In the genomic region with DNA sequence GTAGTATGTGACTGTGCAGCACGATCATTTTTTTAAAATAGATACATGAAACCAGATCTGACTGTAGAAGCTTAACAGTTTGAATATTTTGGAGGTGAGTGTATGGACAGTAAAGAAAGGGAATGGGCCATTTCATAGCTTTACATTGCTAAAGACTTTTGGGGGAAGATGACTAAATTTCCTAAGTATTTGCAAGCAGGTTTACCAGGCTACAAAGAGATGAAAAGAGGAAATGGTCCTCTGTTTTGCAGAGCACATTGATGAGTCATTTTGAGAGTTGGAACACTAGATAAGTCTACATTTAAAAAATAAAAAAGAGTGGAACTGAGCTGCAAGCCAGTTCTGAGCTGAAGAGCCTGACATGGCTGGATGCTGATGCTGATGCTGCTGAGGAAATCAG, we compare ENCODE assay signal across 10 cellular contexts.
A peak's percentile ranks its signal among the peaks of the same experiment; 100 is the strongest.
DNase-seq lines count a peak whose midpoint lies in the region; ATAC-seq, FAIRE-seq and TF ChIP-seq lines count a peak whose summit lies in the region.
"Had no signal": no experiment of that assay in that cellular context is flagged by ENCODE, and none has a peak within 500 bp of the region (broad histone marks: within the 10 kb centered on the region; RNA-seq: fewer than 3 reads in every experiment).

No MANE protein-coding gene starts in this region.

- H3K9me3 Mint-ChIP-seq in astrocyte (ENCODE audit: unreplicated experiment) = no peaks in the 10 kb centered on the region

- no peaks in the 10 kb centered on the region for H3K27me3 Mint-ChIP-seq in astrocyte (ENCODE audit: low read depth, unreplicated experiment)
- H3K27me3 Mint-ChIP-seq: progenitor cell of endocrine pancreas had no signal

- H3K79me2 ChIP-seq in astrocyte (ENCODE audit: insufficient read depth, low read length) = no peaks in the 10 kb centered on the region

- no peak for TF ChIP-seq POLR2A in IMR-90 (IDR thresholded peaks at IDR 0.05; ENCODE audit: low read depth, low read length)

- peak; percentile 86 for ATAC-seq in GM18868 (IDR thresholded peaks at IDR 0.05; ENCODE audit: unreplicated experiment)
- peak; percentile 95 for ATAC-seq in IMR-90 (ENCODE audit: low read depth)

- H3K9ac ChIP-seq in IMR-90 (ENCODE audit: low read depth, low read length) (no peak overlapping the region), astrocyte (ENCODE audit: low read length) (no peak overlapping the region)

- no peak overlapping the region; the same call in 1 of the 2 replicates for H2AK5ac ChIP-seq in IMR-90 (ENCODE audit: low read depth, low read length)

- no peak overlapping the region for H3K56ac ChIP-seq in IMR-90 (ENCODE audit: extremely low read depth, insufficient read depth, low read length)

- H3K27ac ChIP-seq in IMR-90 (ENCODE audit: insufficient read depth, low read length) = peak overlapping the region; percentile 45; the same call in 1 of the 2 replicates
- no peak overlapping the region for H3K27ac ChIP-seq in astrocyte (ENCODE audit: low read depth, low read length)

- peaks cover 9% of the 10 kb centered on the region for H3K4me1 Mint-ChIP-seq in astrocyte (ENCODE audit: low read depth, unreplicated experiment)

- H2BK5ac ChIP-seq in IMR-90 (ENCODE audit: low read depth, low read length, poor library complexity, severe bottlenecking) = peak overlapping the region; percentile 75

- peak overlapping the region; percentile 91 for H2BK120ac ChIP-seq in IMR-90 (ENCODE audit: low read depth, low read length)

- CTCF ChIA-PET in IMR-90 (lab: Yijun Ruan, JAX) = interaction anchor here (0.7 kb wide), 1 partner anchor 59 kb away, joined by 6 read pairs; no protein-coding TSS in a partner anchor

- FAIRE-seq in astrocyte (lab: Jason Lieb, UNC) = peak; percentile 9

- no peak overlapping the region for H3K27ac Mint-ChIP-seq in astrocyte (ENCODE audit: unreplicated experiment)
- H3K27ac Mint-ChIP-seq: progenitor cell of endocrine pancreas had no signal

- H3K79me1 ChIP-seq in IMR-90 (ENCODE audit: low read depth in 1 of 2, low read length in 2 of 2) = no peaks in the 10 kb centered on the region

- TF ChIP-seq CTCF in IMR-90 (conservative IDR thresholded peaks at IDR 0.05; ENCODE audit: low read depth, low read length) = no peak
- no peak for TF ChIP-seq CTCF in astrocyte (IDR thresholded peaks at IDR 0.05; ENCODE audit: insufficient read depth, low read depth, low read length)

- H3K27me3 ChIP-seq in IMR-90 (ENCODE audit: control insufficient read depth, insufficient read depth, low read length) = no peaks in the 10 kb centered on the region
- H3K27me3 ChIP-seq in astrocyte (ENCODE audit: insufficient read depth, low read length) = no peaks in the 10 kb centered on the region

- no peak overlapping the region for H3K18ac ChIP-seq in IMR-90 (ENCODE audit: low read depth, low read length)

- H4K91ac ChIP-seq in IMR-90 (ENCODE audit: insufficient read depth, low read depth, low read length) = no peak overlapping the region

- peak overlapping the region; percentile 89; the same call in 1 of the 2 replicates for H3K23ac ChIP-seq in IMR-90 (ENCODE audit: low read depth, low read length)

- H3K4ac ChIP-seq in IMR-90 (ENCODE audit: low read depth, low read length) = peak overlapping the region; percentile 73

- H3K14ac ChIP-seq in IMR-90 (replicated peaks; ENCODE audit: low read depth, low read length) = 0 out of 2 replicates have a peak overlapping the region, but pooled peaks have one; percentile 35

- H2BK15ac ChIP-seq in IMR-90 (ENCODE audit: low read depth, low read length) = no peak overlapping the region

- H3K9me1 ChIP-seq in IMR-90 (ENCODE audit: insufficient read depth, low read length) = no peaks in the 10 kb centered on the region; the same call in 1 of the 2 replicates

- dilution Hi-C loops in IMR-90 (cut with HindIII; ENCODE audit: low sequenced_read_pairs, unreplicated experiment) = no loop called here

- no peaks in the 10 kb centered on the region for H3K36me3 Mint-ChIP-seq in astrocyte (ENCODE audit: low read depth, unreplicated experiment)

- no peak overlapping the region for H4K5ac ChIP-seq in IMR-90 (ENCODE audit: low read depth, low read length)

- POLR2A ChIA-PET in IMR-90 (lab: Charles Lee; ENCODE audit: unreplicated experiment) = interaction anchor here (1.2 kb wide), 1 partner anchor 24 kb away, joined by 3 read pairs; no protein-coding TSS in a partner anchor

- no TSS peak for BruUV-seq in IMR-90 (replicated peaks; lab: Mats Ljungman, UMichigan)

- H4K20me1 ChIP-seq in IMR-90 (ENCODE audit: insufficient read depth, low read length) (no peaks in the 10 kb centered on the region), astrocyte (ENCODE audit: insufficient read depth, low read length) (no peaks in the 10 kb centered on the region)

- in situ Hi-C loops in IMR-90 (cut with MboI; ENCODE audit: low sequenced_read_pairs) = loop anchor here (25.0 kb wide), 1 partner anchor 1070 kb away; the partner anchor contains the start of gene DDX1

- H3K9me3 ChIP-seq in IMR-90 (ENCODE audit: control insufficient read depth, insufficient read depth, low read length) (no peaks in the 10 kb centered on the region), astrocyte (ENCODE audit: insufficient read depth, low read depth, low read length) (no peaks in the 10 kb centered on the region)

- no peak overlapping the region for H3K4me3 Mint-ChIP-seq in astrocyte (ENCODE audit: unreplicated experiment)

- H2AFZ ChIP-seq in IMR-90 (replicated peaks; ENCODE audit: low read length, poor library complexity) (no peak overlapping the region), astrocyte (ENCODE audit: low read depth, low read length) (no peak overlapping the region)

- no peak for TF ChIP-seq RAD21 in IMR-90 (IDR thresholded peaks at IDR 0.05; ENCODE audit: low read length)

- peak; percentile 99 for DNase-seq in IMR-90
- DNase-seq in astrocyte (ENCODE audit: low read depth) = peak; percentile 95
- peak; percentile 88 for DNase-seq in skeletal muscle cell (ENCODE audit: low read depth)
- no peak for DNase-seq in head of caudate nucleus
- no peak for DNase-seq in NCI-H82 (lab: John Stamatoyannopoulos, UW)
- no peak for DNase-seq in NCI-H82 treated with DMSO at 0.1 percent for 48 hours (lab: John Stamatoyannopoulos, UW; ENCODE audit: unreplicated experiment)
- no peak for DNase-seq in GDM1 (lab: John Stamatoyannopoulos, UW)
- DNase-seq: NCI-H226 had no signal

- intact Hi-C loops in IMR-90 (cut with micrococcal nuclease) = loop anchor here (10.0 kb wide), 1 partner anchor 1058 kb away; no protein-coding TSS in a partner anchor
- intact Hi-C loops in head of caudate nucleus (cut with DNase I) = no loop called here

- H2BK20ac ChIP-seq in IMR-90 (ENCODE audit: low read depth, low read length) = peak overlapping the region; percentile 93

- H2AK9ac ChIP-seq in IMR-90 (replicated peaks; ENCODE audit: low read depth, low read length, poor library complexity) = no peak overlapping the region

- H3K36me3 ChIP-seq in IMR-90 (ENCODE audit: control insufficient read depth, insufficient read depth, low read length) (no peaks in the 10 kb centered on the region), astrocyte (ENCODE audit: insufficient read depth, low read length) (no peaks in the 10 kb centered on the region)

- H4K8ac ChIP-seq in IMR-90 (ENCODE audit: low read depth in 2 of 2, low read length in 2 of 2) = 0 out of 4 replicates have a peak overlapping the region, but pooled peaks of 1 of the 2 experiments have one; percentile 44

- H3K4me1 ChIP-seq in IMR-90 (ENCODE audit: control insufficient read depth, insufficient read depth, low read length) (peaks cover 5% of the 10 kb centered on the region), astrocyte (ENCODE audit: insufficient read depth, low read length) (peaks cover 2% of the 10 kb centered on the region)

- H3K4me3 ChIP-seq in IMR-90 (ENCODE audit: insufficient read depth, low read depth, low read length) (no peak overlapping the region), astrocyte (ENCODE audit: insufficient read depth, low read depth, low read length) (no peak overlapping the region), skeletal muscle cell (ENCODE audit: low read depth, low read length) (no peak overlapping the region)

- no CpG with 5 or more reads among the region's 1 CpG for WGBS in IMR-90 (ENCODE audit: extremely low coverage in 2 of 2, insufficient read length in 1 of 2), 2 experiments

- no peak overlapping the region for H3K4me2 ChIP-seq in IMR-90 (ENCODE audit: low read depth, low read length)
- H3K4me2 ChIP-seq in astrocyte (ENCODE audit: low read length) = peak overlapping the region; percentile 25

TF ChIP-seq in IMR-90, 13 proteins besides CTCF, POLR2A, EP300 and RAD21:
- TF ChIP-seq CEBPB (IDR thresholded peaks at IDR 0.05; ENCODE audit: low read depth, low read length) (peak; percentile 88), USF2 (IDR thresholded peaks at IDR 0.05; ENCODE audit: low read depth, low read length) (no peak), MAZ (IDR thresholded peaks at IDR 0.05; ENCODE audit: borderline replicate concordance, low read depth, low read length) (no peak), RCOR1 (IDR thresholded peaks at IDR 0.05; ENCODE audit: insufficient replicate concordance, low read length) (peak; percentile 94), MAFK (IDR thresholded peaks at IDR 0.05; ENCODE audit: low read depth, low read length) (no peak), MXI1 (IDR thresholded peaks at IDR 0.05; ENCODE audit: borderline replicate concordance, low read depth, low read length) (no peak), RFX5 (IDR thresholded peaks at IDR 0.05; ENCODE audit: low read depth, low read length) (no peak), FOS (IDR thresholded peaks at IDR 0.05; ENCODE audit: low read depth, low read length) (peak; percentile 89)
- TF ChIP-seq, protein P1, sequence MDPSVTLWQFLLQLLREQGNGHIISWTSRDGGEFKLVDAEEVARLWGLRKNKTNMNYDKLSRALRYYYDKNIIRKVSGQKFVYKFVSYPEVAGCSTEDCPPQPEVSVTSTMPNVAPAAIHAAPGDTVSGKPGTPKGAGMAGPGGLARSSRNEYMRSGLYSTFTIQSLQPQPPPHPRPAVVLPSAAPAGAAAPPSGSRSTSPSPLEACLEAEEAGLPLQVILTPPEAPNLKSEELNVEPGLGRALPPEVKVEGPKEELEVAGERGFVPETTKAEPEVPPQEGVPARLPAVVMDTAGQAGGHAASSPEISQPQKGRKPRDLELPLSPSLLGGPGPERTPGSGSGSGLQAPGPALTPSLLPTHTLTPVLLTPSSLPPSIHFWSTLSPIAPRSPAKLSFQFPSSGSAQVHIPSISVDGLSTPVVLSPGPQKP (IDR thresholded peaks at IDR 0.05; ENCODE audit: borderline replicate concordance, low read depth, low read length) = no peak
TF ChIP-seq in IMR-90: peak in this region for 3.

Comparison
In these comparisons a context has a peak if more than half of its experiments do, and no peak if none do; other contexts are left out.
1. DNase-seq: peak in IMR-90 (single experiment), astrocyte (single experiment) and skeletal muscle cell (single experiment); none in head of caudate nucleus (0 of 42), NCI-H82 (single experiment), NCI-H82 treated with DMSO at 0.1 percent for 48 hours (single experiment) and GDM1 (single experiment).